In the genomic region with DNA sequence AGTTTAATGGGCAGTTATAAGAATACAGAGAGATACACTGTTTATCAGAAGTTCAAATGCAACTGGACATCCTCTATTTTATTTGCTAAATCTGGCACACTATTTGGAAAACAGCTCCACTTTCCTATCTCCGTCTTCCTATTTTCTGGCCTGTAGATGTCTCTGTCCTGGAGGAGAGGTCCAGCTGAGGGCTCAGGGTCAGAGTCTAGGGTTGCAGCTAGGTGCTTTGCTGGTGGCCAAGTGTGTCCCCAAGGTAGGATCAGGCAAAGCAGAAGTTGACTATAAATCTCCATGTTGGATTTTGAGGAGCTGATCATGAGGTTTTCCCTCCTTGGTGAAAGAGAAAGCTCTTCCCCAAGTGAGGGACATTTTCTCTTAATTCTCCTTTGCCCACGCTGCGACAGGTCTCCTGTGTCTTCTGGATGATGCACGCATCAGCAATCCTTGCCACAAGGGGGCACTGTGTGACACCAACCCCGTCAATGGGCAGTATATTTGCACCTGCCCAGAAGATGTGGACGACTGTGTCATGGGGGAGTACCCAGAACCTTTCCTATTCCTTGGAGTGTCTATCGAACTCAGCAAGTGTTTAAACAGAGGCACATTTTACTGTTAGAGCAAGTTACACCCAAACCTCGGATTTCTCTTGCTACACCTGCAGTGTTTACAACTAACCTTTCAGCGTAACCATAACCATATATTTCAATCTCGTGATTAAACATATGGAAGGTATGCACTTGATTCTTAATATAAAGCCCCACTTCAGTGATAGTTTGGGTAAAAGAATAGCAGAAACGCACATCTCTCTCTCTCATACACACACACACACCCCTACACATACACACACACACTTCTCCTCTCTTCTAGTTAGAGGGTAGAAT, we compare ENCODE assay signal across 8 cellular contexts. TPM values are rescaled to one million over a fixed set of nuclear protein-coding genes. Genes with fewer than 3 reads are reported as not detected.
DNase-seq lines count a peak whose midpoint lies in the region; ATAC-seq and TF ChIP-seq lines count a peak whose summit lies in the region.

No MANE protein-coding gene starts in this region.

- ATAC-seq in left ventricle myocardium superior (peak; percentile 69), GM21381 (IDR thresholded peaks at IDR 0.05; ENCODE audit: unreplicated experiment) (no peak)

- 0 out of 2 replicates have a peak, but pooled peaks cover 4% of the 10 kb centered on the region for H3K27me3 ChIP-seq in SJSA1 (replicated peaks)

- H3K36me3 ChIP-seq in HEK293 (ENCODE audit: control insufficient read depth in 2 of 2, insufficient read depth in 1 of 2, low read length in 2 of 2), result no peaks in the 10 kb centered on the region
- no peaks in the 10 kb centered on the region for H3K36me3 ChIP-seq in SJSA1

- DNase-seq in CMK (ENCODE audit: low read depth), result peak; percentile 22
- DNase-seq in SJSA1 (ENCODE audit: low read depth in 1 of 2, low spot score in 2 of 2), result peak; percentile 36 to 67
- DNase-seq in activated naive CD4-positive, alpha-beta T cell treated with anti-CD3 and anti-CD28 coated beads, Interleukin-2, amount 10 ng/mL, durations not matched to agents 7 days and 5 days, result peak; percentile 77
- DNase-seq in left ventricle myocardium superior, result peak; percentile 70
- peak; percentile 33 to 53 (median 49) for DNase-seq in stimulated activated CD4-positive, alpha-beta T cell treated with anti-CD3 and anti-CD28 coated beads, Interleukin-12 subunit alpha, Interleukin-12 subunit beta, amount 100 ng/mL, for 48 hours (ENCODE audit: low read depth in 2 of 3, low spot score in 1 of 3)
- DNase-seq in middle frontal gyrus (ENCODE audit: extremely low spot score, low spot score), result no peak

- H3K4me1 Mint-ChIP-seq in activated naive CD4-positive, alpha-beta T cell treated with anti-CD3 and anti-CD28 coated beads, Interleukin-2, amount 10 ng/mL, durations not matched to agents 7 days and 5 days, result peaks cover 4% of the 10 kb centered on the region

- H3K36me3 Mint-ChIP-seq in activated naive CD4-positive, alpha-beta T cell treated with anti-CD3 and anti-CD28 coated beads, Interleukin-2, amount 10 ng/mL, durations not matched to agents 7 days and 5 days, result peaks cover 11% of the 10 kb centered on the region

- intact Hi-C loops in left ventricle myocardium superior (cut with micrococcal nuclease), result no loop called here

- H3K4me3 Mint-ChIP-seq in activated naive CD4-positive, alpha-beta T cell treated with anti-CD3 and anti-CD28 coated beads, Interleukin-2, amount 10 ng/mL, durations not matched to agents 7 days and 5 days, result no peak overlapping the region

- peaks cover 16% of the 10 kb centered on the region for H3K9me3 Mint-ChIP-seq in activated naive CD4-positive, alpha-beta T cell treated with anti-CD3 and anti-CD28 coated beads, Interleukin-2, amount 10 ng/mL, durations not matched to agents 7 days and 5 days

- H3K4me3 ChIP-seq in HEK293 (ENCODE audit: low read depth, low read length), result no peak overlapping the region
- H3K4me3 ChIP-seq in SJSA1, result no peak overlapping the region

- H3K9me3 ChIP-seq in HEK293 (ENCODE audit: control insufficient read depth, insufficient read depth, low read depth, low read length) (no peaks in the 10 kb centered on the region), SJSA1 (replicated peaks) (no peaks in the 10 kb centered on the region)

- H3K27ac Mint-ChIP-seq in activated naive CD4-positive, alpha-beta T cell treated with anti-CD3 and anti-CD28 coated beads, Interleukin-2, amount 10 ng/mL, durations not matched to agents 7 days and 5 days, result no peak overlapping the region

- H3K27me3 Mint-ChIP-seq in activated naive CD4-positive, alpha-beta T cell treated with anti-CD3 and anti-CD28 coated beads, Interleukin-2, amount 10 ng/mL, durations not matched to agents 7 days and 5 days, result peaks cover 23% of the 10 kb centered on the region

- H3K4me1 ChIP-seq in HEK293 (ENCODE audit: control insufficient read depth, insufficient read depth, low read length), result no peaks in the 10 kb centered on the region
- no peaks in the 10 kb centered on the region for H3K4me1 ChIP-seq in SJSA1 (replicated peaks)

- POLR2A ChIA-PET in HEK293 (lab: Yijun Ruan, JAX), result no interaction called here

- H3K27ac ChIP-seq in HEK293 (ENCODE audit: extremely low read depth, low read depth, low read length) (no peak overlapping the region), SJSA1 (no peak overlapping the region)

- no peak; the same call in 1 of the 2 replicates for TF ChIP-seq CTCF in HEK293 (tag by site-specific recombination; IDR thresholded peaks at IDR 0.05)

- CTCF ChIA-PET in HEK293 (lab: Yijun Ruan, JAX), result interaction anchor here (0.6 to 1.6 kb wide), 24 partner anchors 8 to 722 kb away, joined by 3 to 9 read pairs (median 4); partner anchors contain the start of gene ADAM30
- CTCF ChIA-PET in activated naive CD4-positive, alpha-beta T cell treated with anti-CD3 and anti-CD28 coated beads, Interleukin-2, amount 10 ng/mL, durations not matched to agents 7 days and 5 days (lab: Charles Lee), result interaction anchor here (0.6 to 2.8 kb wide), 16 partner anchors 9 to 141 kb away, joined by 3 to 24 read pairs (median 4); partner anchors contain the start of gene ADAM30

TF ChIP-seq in HEK293, 187 proteins besides CTCF, POLR2A, EP300 and RAD21:
- no peak for TF ChIP-seq ZSCAN4 (tag by site-specific recombination; IDR thresholded peaks at IDR 0.05)
- TF ChIP-seq ZNF580 (tag by site-specific recombination; IDR thresholded peaks at IDR 0.05), result no peak
- no peak for TF ChIP-seq ZNF544 (tag by site-specific recombination; IDR thresholded peaks at IDR 0.05)
- TF ChIP-seq ZBTB49 (tag by site-specific recombination; IDR thresholded peaks at IDR 0.05; ENCODE audit: low read depth), result no peak
- peak; percentile 44 for TF ChIP-seq ZNF654 (tag by site-specific recombination; IDR thresholded peaks at IDR 0.05; ENCODE audit: low read depth)
- peak; percentile 72 for TF ChIP-seq ZNF2 (tag by site-specific recombination; IDR thresholded peaks at IDR 0.05)
- no peak for TF ChIP-seq ZNF626 (tag by site-specific recombination; IDR thresholded peaks at IDR 0.05)
- TF ChIP-seq SCRT2 (tag by site-specific recombination; IDR thresholded peaks at IDR 0.05), result peak; percentile 82
- no peak for TF ChIP-seq ZNF426 (tag by site-specific recombination; IDR thresholded peaks at IDR 0.05)
- no peak for TF ChIP-seq SP2 (tag by site-specific recombination; IDR thresholded peaks at IDR 0.05)

RNA-seq across cellular contexts. Expression of gene ADAM30, which starts 10.2 kb away (rescaled TPM):
- total RNA-seq in SJSA1 (2014; rRNA removed; shearing (Covaris generic)), result not detected in 2 replicates
- not detected for total RNA-seq in left ventricle myocardium superior
